Comparison of ENCODE assay signal across 19 cellular contexts in genomic region chr17:68886401-68886800, GRCh38.
DNase-seq lines count a peak whose midpoint lies in the region; ATAC-seq, FAIRE-seq and TF ChIP-seq lines count a peak whose summit lies in the region.
"Had no signal": no experiment of that assay in that cellular context is flagged by ENCODE, and none has a peak within 500 bp of the region (broad histone marks: within the 10 kb centered on the region; RNA-seq: fewer than 3 reads in every experiment).

No MANE protein-coding gene starts in this region.

- FAIRE-seq in endothelial cell of umbilical vein (lab: Jason Lieb, UNC) = no peak
- FAIRE-seq: A549, D721Med, G401.6, GM12891 had no signal

- H3F3A ChIP-seq in GM23338 (replicated peaks; ENCODE audit: low read depth) = no peaks in the 10 kb centered on the region

- H3K4me3 ChIP-seq in IMR-90 (ENCODE audit: insufficient read depth, low read depth, low read length) = no peak overlapping the region
- no peak overlapping the region for H3K4me3 ChIP-seq in endothelial cell of umbilical vein (replicated peaks in 1 of 3; ENCODE audit: insufficient read depth in 1 of 3, low read depth in 1 of 3, low read length in 3 of 3)
- no peak overlapping the region for H3K4me3 ChIP-seq in GM23338
- H3K4me3 ChIP-seq: A549, GM23248 had no signal

- H3K4ac ChIP-seq in IMR-90 (ENCODE audit: low read depth, low read length) = no peak overlapping the region

- no TSS peak for BruUV-seq in IMR-90 (replicated peaks; lab: Mats Ljungman, UMichigan)
- no TSS peak for BruUV-seq in endothelial cell of umbilical vein (replicated peaks; lab: Mats Ljungman, UMichigan)

- H3K36me3 ChIP-seq in IMR-90 (ENCODE audit: control insufficient read depth, insufficient read depth, low read length) (peaks cover 2% of the 10 kb centered on the region; the same call in 1 of the 2 replicates), endothelial cell of umbilical vein (ENCODE audit: control insufficient read depth in 2 of 2, extremely low read depth in 1 of 2, insufficient read depth in 2 of 2, low read length in 2 of 2) (no peaks in the 10 kb centered on the region), GM23338 (ENCODE audit: insufficient read depth) (no peaks in the 10 kb centered on the region)
- H3K36me3 ChIP-seq: BE2C had no signal

- H3K79me1 ChIP-seq in IMR-90 (ENCODE audit: low read depth in 1 of 2, low read length in 2 of 2) = no peaks in the 10 kb centered on the region

- no peaks in the 10 kb centered on the region for H3K9me3 Mint-ChIP-seq in GM23338

- no CpG with 5 or more reads among the region's 3 CpGs for WGBS in IMR-90 (ENCODE audit: extremely low coverage in 2 of 2, insufficient read length in 1 of 2), 2 experiments

- H3K9me1 ChIP-seq in IMR-90 (ENCODE audit: insufficient read depth, low read length) (no peaks in the 10 kb centered on the region), endothelial cell of umbilical vein (replicated peaks; ENCODE audit: control insufficient read depth, extremely low read depth, insufficient read depth, low read length) (no peaks in the 10 kb centered on the region)

- POLR2A ChIA-PET in IMR-90 (lab: Charles Lee; ENCODE audit: unreplicated experiment) (no interaction called here), endothelial cell of umbilical vein (lab: Charles Lee) (no interaction called here)

- ATAC-seq in IMR-90 (ENCODE audit: low read depth) = peak; percentile 46; the same call in 1 of the 2 replicates
- ATAC-seq in GM23338 = no peak
- ATAC-seq: A549 had no signal

- no peak overlapping the region for H3K4me3 Mint-ChIP-seq in GM23338
- H3K4me3 Mint-ChIP-seq: CD4-positive, alpha-beta memory T cell had no signal

- H4K20me1 ChIP-seq in IMR-90 (ENCODE audit: insufficient read depth, low read length) (no peaks in the 10 kb centered on the region), endothelial cell of umbilical vein (replicated peaks; ENCODE audit: control insufficient read depth, extremely low read depth, insufficient read depth, low read length) (no peaks in the 10 kb centered on the region), GM23338 (replicated peaks; ENCODE audit: insufficient read depth) (no peaks in the 10 kb centered on the region)

- no peak overlapping the region for H3K27ac Mint-ChIP-seq in GM23338
- H3K27ac Mint-ChIP-seq: CD4-positive, alpha-beta memory T cell had no signal

- H2AK9ac ChIP-seq in IMR-90 (replicated peaks; ENCODE audit: low read depth, low read length, poor library complexity) = no peak overlapping the region

- H3K27me3 ChIP-seq in IMR-90 (ENCODE audit: control insufficient read depth, insufficient read depth, low read length) (no peaks in the 10 kb centered on the region), endothelial cell of umbilical vein (ENCODE audit: control insufficient read depth in 2 of 2, insufficient read depth in 2 of 2, low read length in 2 of 2) (no peaks in the 10 kb centered on the region), GM23338 (ENCODE audit: insufficient read depth) (no peaks in the 10 kb centered on the region)
- H3K27me3 ChIP-seq: BE2C had no signal

- no peaks in the 10 kb centered on the region for H3K9me3 ChIP-seq in IMR-90 (ENCODE audit: control insufficient read depth, insufficient read depth, low read length)
- no peaks in the 10 kb centered on the region for H3K9me3 ChIP-seq in endothelial cell of umbilical vein (replicated peaks; ENCODE audit: control insufficient read depth, insufficient read depth, low read length)
- H3K9me3 ChIP-seq: A549, BE2C had no signal

- in situ Hi-C loops in IMR-90 (cut with MboI; ENCODE audit: low sequenced_read_pairs) = no loop called here

- no peak overlapping the region for H2BK120ac ChIP-seq in IMR-90 (ENCODE audit: low read depth, low read length)

- H2AFZ ChIP-seq in IMR-90 (replicated peaks; ENCODE audit: low read length, poor library complexity) (no peak overlapping the region), endothelial cell of umbilical vein (ENCODE audit: low read depth, low read length) (peak overlapping the region; percentile 20), GM23338 (no peak overlapping the region)
- H2AFZ ChIP-seq: GM23248 had no signal

- H3K4me1 ChIP-seq in IMR-90 (ENCODE audit: control insufficient read depth, insufficient read depth, low read length) (no peaks in the 10 kb centered on the region), endothelial cell of umbilical vein (ENCODE audit: control insufficient read depth, extremely low read depth, insufficient read depth, low read length) (peaks cover 3% of the 10 kb centered on the region), GM23338 (ENCODE audit: insufficient read depth) (no peaks in the 10 kb centered on the region)
- H3K4me1 ChIP-seq: A549, BE2C had no signal

- dilution Hi-C loops in IMR-90 (cut with HindIII; ENCODE audit: low sequenced_read_pairs, unreplicated experiment) (no loop called here), endothelial cell of umbilical vein (cut with MboI; ENCODE audit: extremely low pct_ligation_motif_present, low sequenced_read_pairs) (no loop called here)

- CTCF ChIA-PET in IMR-90 (lab: Yijun Ruan, JAX) = interaction anchor here (0.9 kb wide), 1 partner anchor 21 kb away, joined by 3 read pairs; no protein-coding TSS in a partner anchor
- CTCF ChIA-PET in endothelial cell of umbilical vein (lab: Charles Lee) = interaction anchor here (1.2 kb wide), 1 partner anchor 21 kb away, joined by 4 read pairs; no protein-coding TSS in a partner anchor

- no peak overlapping the region for H2AK5ac ChIP-seq in IMR-90 (ENCODE audit: low read depth, low read length)

- H3K56ac ChIP-seq in IMR-90 (ENCODE audit: extremely low read depth, insufficient read depth, low read length) = no peak overlapping the region

- H3K27ac ChIP-seq in IMR-90 (ENCODE audit: insufficient read depth, low read length) = no peak overlapping the region
- no peak overlapping the region for H3K27ac ChIP-seq in endothelial cell of umbilical vein (ENCODE audit: insufficient read depth, low read depth, low read length)
- H3K27ac ChIP-seq in GM23338 (ENCODE audit: low read depth) = no peak overlapping the region
- H3K27ac ChIP-seq: A549, C4-2B, GM23248, HL-60 had no signal

- no peak overlapping the region for H2BK15ac ChIP-seq in IMR-90 (ENCODE audit: low read depth, low read length)

- no peaks in the 10 kb centered on the region for H3K27me3 Mint-ChIP-seq in GM23338 (ENCODE audit: insufficient read depth, low read depth, poor library complexity)

- no peaks in the 10 kb centered on the region for H3K4me1 Mint-ChIP-seq in GM23338
- H3K4me1 Mint-ChIP-seq: CD4-positive, alpha-beta memory T cell had no signal

- no peak overlapping the region for H2BK20ac ChIP-seq in IMR-90 (ENCODE audit: low read depth, low read length)

- TF ChIP-seq RAD21 in IMR-90 (IDR thresholded peaks at IDR 0.05; ENCODE audit: low read length) = no peak

- H3K9ac ChIP-seq in IMR-90 (ENCODE audit: low read depth, low read length) (no peak overlapping the region), endothelial cell of umbilical vein (replicated peaks; ENCODE audit: extremely low read depth, insufficient read depth, low read length) (no peak overlapping the region)
- H3K9ac ChIP-seq: GM23248 had no signal

- intact Hi-C loops in IMR-90 (cut with micrococcal nuclease) (no loop called here), endothelial cell of umbilical vein (cut with micrococcal nuclease) (no loop called here)

- no peak for TF ChIP-seq POLR2A in IMR-90 (IDR thresholded peaks at IDR 0.05; ENCODE audit: low read depth, low read length)
- TF ChIP-seq POLR2A in endothelial cell of umbilical vein (IDR thresholded peaks at IDR 0.05; ENCODE audit: low read depth, low read length) = no peak

- no peak overlapping the region for H2BK5ac ChIP-seq in IMR-90 (ENCODE audit: low read depth, low read length, poor library complexity, severe bottlenecking)

- no peak overlapping the region for H4K8ac ChIP-seq in IMR-90 (ENCODE audit: low read depth in 2 of 2, low read length in 2 of 2)

- no peak for TF ChIP-seq CTCF in IMR-90 (conservative IDR thresholded peaks at IDR 0.05; ENCODE audit: low read depth, low read length)
- TF ChIP-seq CTCF in endothelial cell of umbilical vein (IDR thresholded peaks at IDR 0.05; ENCODE audit: extremely low read depth in 1 of 2, insufficient read depth in 1 of 2, low read depth in 1 of 2, low read length in 2 of 2) = no peak
- TF ChIP-seq CTCF in GM23338 (conservative IDR thresholded peaks at IDR 0.05; ENCODE audit: low read depth in 2 of 2) = no peak

- H3K14ac ChIP-seq in IMR-90 (replicated peaks; ENCODE audit: low read depth, low read length) = no peak overlapping the region

- no peak overlapping the region for H4K5ac ChIP-seq in IMR-90 (ENCODE audit: low read depth, low read length)

- DNase-seq in DMS53 treated with DMSO at 0.1 percent for 48 hours (lab: John Stamatoyannopoulos, UW; ENCODE audit: unreplicated experiment) = peak; percentile 19
- DNase-seq in IMR-90 = no peak
- DNase-seq in endothelial cell of umbilical vein (ENCODE audit: low read depth, low spot score) = no peak
- no peak for DNase-seq in occipital lobe (lab: John Stamatoyannopoulos, UW)
- DNase-seq in activated CD8-positive, alpha-beta memory T cell treated with anti-CD3 and anti-CD28 coated beads for 24 hours = no peak
- no peak for DNase-seq in GM23338 (ENCODE audit: low spot score)
- DNase-seq: BE2C; CD4-positive, alpha-beta memory T cell; COR-L47; DMS79; GM23248; H7; KBM-7 had no signal

- no peak overlapping the region for H3K23ac ChIP-seq in IMR-90 (ENCODE audit: low read depth, low read length)

- H3K36me3 Mint-ChIP-seq in GM23338 (ENCODE audit: low read depth) = no peaks in the 10 kb centered on the region
- H3K36me3 Mint-ChIP-seq: CD4-positive, alpha-beta memory T cell had no signal

- no peaks in the 10 kb centered on the region for H3K79me2 ChIP-seq in endothelial cell of umbilical vein (ENCODE audit: control insufficient read depth, insufficient read depth, low read length)
- H3K79me2 ChIP-seq in GM23338 (replicated peaks; ENCODE audit: insufficient read depth) = no peaks in the 10 kb centered on the region

- H3K4me2 ChIP-seq in IMR-90 (ENCODE audit: low read depth, low read length) (no peak overlapping the region), endothelial cell of umbilical vein (ENCODE audit: insufficient read depth, low read length) (no peak overlapping the region), GM23338 (no peak overlapping the region)
- H3K4me2 ChIP-seq: A549 had no signal

- no peak overlapping the region for H3K18ac ChIP-seq in IMR-90 (ENCODE audit: low read depth, low read length)

- 0 out of 2 replicates have a peak, but pooled peaks cover 4% of the 10 kb centered on the region for H3K9me2 ChIP-seq in GM23338 (ENCODE audit: insufficient read depth)

- no peak overlapping the region for H4K91ac ChIP-seq in IMR-90 (ENCODE audit: insufficient read depth, low read depth, low read length)

TF ChIP-seq in endothelial cell of umbilical vein, 7 proteins besides CTCF, POLR2A, EP300 and RAD21 (continues in another document):
- no peak for TF ChIP-seq MAX (IDR thresholded peaks at IDR 0.05; ENCODE audit: insufficient read depth, insufficient read length)

TF ChIP-seq in GM23338, 12 proteins besides CTCF, POLR2A, EP300 and RAD21 (continues in another document):
- TF ChIP-seq EZH2 (IDR thresholded peaks at IDR 0.05; ENCODE audit: low read depth, unreplicated experiment) = no peak
